Comparison of ENCODE assay signal across 14 cellular contexts in the genomic region with DNA sequence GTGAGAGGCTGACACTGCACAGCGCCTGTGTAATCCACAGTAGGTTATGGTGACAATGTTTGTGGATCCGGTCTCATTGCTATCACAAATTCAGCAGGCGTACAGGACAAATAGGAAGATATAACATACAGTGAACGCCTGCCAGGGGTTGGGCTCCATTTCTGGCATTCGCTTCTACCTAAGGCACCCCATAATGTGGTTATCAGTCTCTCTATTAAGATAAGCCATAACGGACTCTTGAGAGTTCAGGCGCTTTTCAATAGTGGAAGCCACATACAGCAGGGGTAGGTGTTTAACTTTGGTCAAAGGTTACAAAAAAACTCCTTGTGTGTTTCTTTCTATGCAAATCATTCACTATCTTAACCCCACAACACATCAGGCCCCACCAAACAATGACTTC.
DNase-seq lines count a peak whose midpoint lies in the region; ATAC-seq and TF ChIP-seq lines count a peak whose summit lies in the region.
"Had no signal": no experiment of that assay in that cellular context is flagged by ENCODE, and none has a peak within 500 bp of the region (broad histone marks: within the 10 kb centered on the region; RNA-seq: fewer than 3 reads in every experiment).

No MANE protein-coding gene starts in this region.

- no peaks in the 10 kb centered on the region for H3K9me3 ChIP-seq in cardiac muscle cell (ENCODE audit: low read depth)
- no peaks in the 10 kb centered on the region for H3K9me3 ChIP-seq in gastroesophageal sphincter
- no peaks in the 10 kb centered on the region for H3K9me3 ChIP-seq in mesodermal cell (ENCODE audit: control insufficient read depth, low read length)
- no peaks in the 10 kb centered on the region for H3K9me3 ChIP-seq in transverse colon

- DNase-seq in cardiac muscle cell (ENCODE audit: low read depth in 1 of 2, low spot score in 1 of 2) (no peak), cardiac septum (ENCODE audit: low spot score) (no peak), transverse colon (peak; percentile 17), NCI-H128 (lab: John Stamatoyannopoulos, UW; ENCODE audit: unreplicated experiment) (no peak)
- DNase-seq: NCI-H1436 treated with DMSO at 0.1 percent for 48 hours, NCI-H2081 treated with DMSO at 0.1 percent for 48 hours, NCI-H2227 treated with DMSO at 0.1 percent for 48 hours, NCI-H524 treated with DMSO at 0.1 percent for 48 hours, RPMI8226 had no signal

- TF ChIP-seq EP300 in gastroesophageal sphincter (IDR thresholded peaks at IDR 0.05), result no peak
- no peak for TF ChIP-seq EP300 in transverse colon (IDR thresholded peaks at IDR 0.05; ENCODE audit: low read depth)

- H3K4me1 ChIP-seq in cardiac muscle cell (ENCODE audit: low read depth) (peaks cover 79% of the 10 kb centered on the region), gastroesophageal sphincter (peaks cover 28 to 92% (median 35%) of the 10 kb centered on the region in 3 donors), mesodermal cell (ENCODE audit: control insufficient read depth, insufficient read depth, low read length, poor library complexity, severe bottlenecking) (peaks cover 87% of the 10 kb centered on the region), transverse colon (peaks cover 4 to 73% (median 35%) of the 10 kb centered on the region in 4 donors)

- H3K27me3 ChIP-seq in cardiac muscle cell (no peaks in the 10 kb centered on the region), gastroesophageal sphincter (no peaks in the 10 kb centered on the region), transverse colon (no peaks in the 10 kb centered on the region)

- TF ChIP-seq POLR2A in gastroesophageal sphincter (IDR thresholded peaks at IDR 0.05) (no peak), transverse colon (IDR thresholded peaks at IDR 0.05) (no peak)

- in situ Hi-C loops in transverse colon (cut with MboI; ENCODE audit: low pct_ligation_motif_present in 1 of 4, low pct_unique_long_range_greater_than_20kb in 1 of 4, low sequenced_read_pairs in 3 of 4), result no loop called here

- TF ChIP-seq CTCF in cardiac muscle cell (IDR thresholded peaks at IDR 0.05; ENCODE audit: low read depth, low read length) (no peak), gastroesophageal sphincter (IDR thresholded peaks at IDR 0.05) (no peak), transverse colon (IDR thresholded peaks at IDR 0.05) (no peak)

- intact Hi-C loops in cardiac septum (cut with DNase I) (no loop called here), transverse colon (cut with DNase I; ENCODE audit: low total_unique reads) (no loop called here)

- ATAC-seq in gastroesophageal sphincter (no peak), GM21825 (IDR thresholded peaks at IDR 0.05; ENCODE audit: unreplicated experiment) (no peak), HG03139 (IDR thresholded peaks at IDR 0.05; ENCODE audit: unreplicated experiment) (no peak)
- ATAC-seq: K562 had no signal

- peak overlapping the region; percentile 82 for H3K27ac ChIP-seq in cardiac muscle cell
- H3K27ac ChIP-seq in gastroesophageal sphincter, result peak overlapping the region in 3 of 4 donors; percentile 3 to 54 (median 25)
- H3K27ac ChIP-seq in mesodermal cell (ENCODE audit: low read depth, low read length, severe bottlenecking), result peak overlapping the region; percentile 83
- no peak overlapping the region for H3K27ac ChIP-seq in transverse colon

- H3K4me3 ChIP-seq in cardiac muscle cell (no peak overlapping the region), gastroesophageal sphincter (no peak overlapping the region), mesodermal cell (ENCODE audit: extremely low read depth, insufficient read depth, low read length, poor library complexity, severe bottlenecking) (no peak overlapping the region), transverse colon (no peak overlapping the region)
- H3K4me3 ChIP-seq: K562 had no signal

- 93 to 100% methylated on average over 2 to 7 of the region's 7 CpGs for WGBS in gastroesophageal sphincter (ENCODE audit: low coverage in 1 of 2), 2 donors
- 91 to 93% methylated on average over 5 of the region's 7 CpGs for WGBS in mesodermal cell (ENCODE audit: insufficient coverage in 2 of 2), 2 experiments
- WGBS in transverse colon (ENCODE audit: low coverage in 1 of 2), 2 donors, result 52 to 63% methylated on average over 6 to 7 of the region's 7 CpGs

- H3K36me3 ChIP-seq in cardiac muscle cell, result no peaks in the 10 kb centered on the region
- H3K36me3 ChIP-seq in gastroesophageal sphincter, result no peaks in the 10 kb centered on the region
- peaks cover 14% of the 10 kb centered on the region for H3K36me3 ChIP-seq in mesodermal cell (ENCODE audit: control insufficient read depth, insufficient read depth, low read length)
- no peaks in the 10 kb centered on the region for H3K36me3 ChIP-seq in transverse colon

Comparison
In these comparisons a context has a peak if more than half of its experiments do, and no peak if none do; other contexts are left out.
1. H3K27ac ChIP-seq: peak in cardiac muscle cell (single experiment), gastroesophageal sphincter (3 of 4) and mesodermal cell (single experiment); none in transverse colon (0 of 4).